1 cellular context compared by ENCODE assay signal in genomic region chr19:34370117-34370516, GRCh38.
TF ChIP-seq lines count a peak whose summit lies in the region.

No MANE protein-coding gene starts in this region.

TF ChIP-seq in GM12878, 131 proteins besides CTCF, POLR2A, EP300 and RAD21:
- TF ChIP-seq LARP7 (IDR thresholded peaks at IDR 0.05) (no peak), EGR1 (IDR thresholded peaks at IDR 0.05; ENCODE audit: borderline replicate concordance in 1 of 2, low read depth in 2 of 2, low read length in 2 of 2) (no peak), RFX5 (IDR thresholded peaks at IDR 0.05; ENCODE audit: low read depth, low read length) (no peak), TBL1XR1 (IDR thresholded peaks at IDR 0.05; ENCODE audit: low read depth, low read length) (no peak), SIX5 (IDR thresholded peaks at IDR 0.05; ENCODE audit: low read depth, low read length, severe bottlenecking) (no peak), RAD51 (IDR thresholded peaks at IDR 0.05) (no peak), EZH2 (IDR thresholded peaks at IDR 0.05; ENCODE audit: borderline replicate concordance, control insufficient read depth, low read depth, low read length) (no peak), PBX3 (IDR thresholded peaks at IDR 0.05; ENCODE audit: insufficient replicate concordance, low read depth, low read length) (no peak), ZNF592 (IDR thresholded peaks at IDR 0.05) (no peak), KLF5 (IDR thresholded peaks at IDR 0.05; ENCODE audit: partially characterized antibody) (no peak), NFIC (IDR thresholded peaks at IDR 0.05; ENCODE audit: low read depth, low read length) (no peak), ATF7 (IDR thresholded peaks at IDR 0.05; ENCODE audit: low read depth) (no peak)
